15 cellular contexts compared by ENCODE assay signal in the genomic region with DNA sequence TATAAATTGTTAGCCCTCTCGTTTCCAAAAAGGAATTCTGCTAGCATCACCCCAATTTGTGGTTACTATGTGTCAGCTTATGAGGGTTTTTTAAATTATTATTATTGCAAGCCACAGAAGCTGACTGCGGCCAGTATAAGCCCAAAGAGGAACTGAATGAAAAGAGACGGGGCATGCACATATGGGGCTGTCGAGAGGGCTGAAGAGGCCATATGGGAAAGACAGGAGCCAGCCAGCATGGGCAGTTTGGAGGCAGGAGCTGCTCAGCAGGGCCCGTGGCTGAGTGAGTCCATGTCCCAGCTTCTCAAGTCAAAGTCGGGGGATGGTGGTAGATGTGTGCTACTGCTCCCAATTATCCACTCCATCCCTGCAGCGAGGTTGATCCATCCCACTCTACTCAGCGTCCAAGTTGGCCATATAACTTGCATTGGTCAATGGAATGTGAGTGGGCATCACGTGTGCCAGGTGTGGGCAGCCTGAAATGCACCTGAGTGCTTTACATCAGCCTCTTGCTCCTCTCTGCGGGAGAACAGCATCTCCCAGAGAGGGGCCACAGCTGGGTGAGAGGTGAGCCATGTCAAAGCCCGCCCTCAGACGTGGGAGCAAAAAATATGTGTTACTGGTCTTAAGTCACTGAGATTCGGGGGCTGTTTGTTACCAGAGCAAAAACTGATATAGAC. TPM values are rescaled to one million over a fixed set of nuclear protein-coding genes. Genes with fewer than 3 reads are reported as not detected.
DNase-seq lines count a peak whose midpoint lies in the region; ATAC-seq and TF ChIP-seq lines count a peak whose summit lies in the region.
"Had no signal": no experiment of that assay in that cellular context is flagged by ENCODE, and none has a peak within 500 bp of the region (broad histone marks: within the 10 kb centered on the region; RNA-seq: fewer than 3 reads in every experiment).

No MANE protein-coding gene starts in this region.

- H2AFZ ChIP-seq in GM23338: peak overlapping the region; percentile 74

- peak overlapping the region; percentile 60 for H3K56ac ChIP-seq in mesendoderm (ENCODE audit: low read length)

- no peaks in the 10 kb centered on the region for H3K9me2 ChIP-seq in GM23338 (ENCODE audit: insufficient read depth)

- H4K5ac ChIP-seq in mesendoderm (ENCODE audit: low read length): no peak overlapping the region

- H3F3A ChIP-seq in GM23338 (replicated peaks; ENCODE audit: low read depth): no peaks in the 10 kb centered on the region; the same call in 1 of the 2 replicates

- peaks cover 10 to 29% (median 19%) of the 10 kb centered on the region in 4 donors for H3K4me1 Mint-ChIP-seq in CD4-positive, alpha-beta memory T cell
- peaks cover 45% of the 10 kb centered on the region for H3K4me1 Mint-ChIP-seq in GM23338
- peaks cover 12% of the 10 kb centered on the region for H3K4me1 Mint-ChIP-seq in activated T-helper 1 cell treated with anti-CD3 and anti-CD28 coated beads, Interleukin-12 subunit alpha, Interleukin-12 subunit beta, Interleukin-2, Interleukin-4 antibody, amounts not matched to agents 30 ng/mL and 10 ng/mL and 1 ng/mL, durations not matched to agents 14 hours and 24 hours and 36 hours (ENCODE audit: low read depth)

- POLR2A ChIA-PET in CD4-positive, alpha-beta memory T cell (lab: Charles Lee; ENCODE audit: partially characterized antibody): interaction anchor here (1.0 to 4.5 kb wide), 6 partner anchors 14 to 305 kb away, joined by 3 to 31 read pairs (median 4); no protein-coding TSS in a partner anchor

- H3K23ac ChIP-seq in mesendoderm (ENCODE audit: low read length): no peak overlapping the region

- no peak overlapping the region for H3K18ac ChIP-seq in mesendoderm (ENCODE audit: low read length)

- H3K79me1 ChIP-seq in mesendoderm (ENCODE audit: low read length): no peaks in the 10 kb centered on the region

- CTCF ChIA-PET in CD4-positive, alpha-beta memory T cell (lab: Charles Lee; ENCODE audit: partially characterized antibody): interaction anchor here (0.8 to 6.7 kb wide), 10 partner anchors 13 to 304 kb away, joined by 3 to 236 read pairs (median 4); no protein-coding TSS in a partner anchor

- H3K4me3 ChIP-seq in CD4-positive, alpha-beta memory T cell (ENCODE audit: low read length in 2 of 2): no peak overlapping the region
- peak overlapping the region; percentile 56; the same call in 1 of the 2 replicates for H3K4me3 ChIP-seq in GM23338
- no peak overlapping the region for H3K4me3 ChIP-seq in mesendoderm (ENCODE audit: low read length)
- H3K4me3 ChIP-seq: gastrocnemius medialis, ovary had no signal

- H3K9ac ChIP-seq in mesendoderm (ENCODE audit: low read length): peak overlapping the region; percentile 9

- H4K8ac ChIP-seq in mesendoderm (ENCODE audit: low read depth, low read length): no peak overlapping the region

- intact Hi-C loops in CD4-positive, alpha-beta memory T cell (cut with micrococcal nuclease): no loop called here
- intact Hi-C loops in activated T-helper 1 cell treated with anti-CD3 and anti-CD28 coated beads, Interleukin-12 subunit alpha, Interleukin-12 subunit beta, Interleukin-2, Interleukin-4 antibody, amounts not matched to agents 30 ng/mL and 10 ng/mL and 1 ng/mL, durations not matched to agents 14 hours and 24 hours and 36 hours (cut with micrococcal nuclease): no loop called here

- H3K4me1 ChIP-seq in CD4-positive, alpha-beta memory T cell (ENCODE audit: insufficient read depth, low read length): peaks cover 23% of the 10 kb centered on the region
- H3K4me1 ChIP-seq in GM23338 (ENCODE audit: insufficient read depth) (peaks cover 34% of the 10 kb centered on the region), mesendoderm (ENCODE audit: control insufficient read depth, low read depth, low read length) (peaks cover 7% of the 10 kb centered on the region)

- peaks cover 0 to 4% of the 10 kb centered on the region in 2 donors for H3K36me3 Mint-ChIP-seq in CD4-positive, alpha-beta memory T cell
- H3K36me3 Mint-ChIP-seq in GM23338 (ENCODE audit: low read depth): no peaks in the 10 kb centered on the region; the same call in 2 of the 3 replicates
- H3K36me3 Mint-ChIP-seq in activated T-helper 1 cell treated with anti-CD3 and anti-CD28 coated beads, Interleukin-12 subunit alpha, Interleukin-12 subunit beta, Interleukin-2, Interleukin-4 antibody, amounts not matched to agents 30 ng/mL and 10 ng/mL and 1 ng/mL, durations not matched to agents 14 hours and 24 hours and 36 hours (ENCODE audit: low read depth): peaks cover under 1% of the 10 kb centered on the region

- no peak for TF ChIP-seq CTCF in GM23338 (conservative IDR thresholded peaks at IDR 0.05; ENCODE audit: low read depth in 2 of 2)

- H3K4ac ChIP-seq in mesendoderm (ENCODE audit: low read depth, low read length): no peak overlapping the region

- H3K36me3 ChIP-seq in CD4-positive, alpha-beta memory T cell (ENCODE audit: insufficient read depth, low read length): no peaks in the 10 kb centered on the region
- H3K36me3 ChIP-seq in GM23338 (ENCODE audit: insufficient read depth) (no peaks in the 10 kb centered on the region), mesendoderm (ENCODE audit: control insufficient read depth, insufficient read depth, low read length) (no peaks in the 10 kb centered on the region)
- H3K36me3 ChIP-seq: gastrocnemius medialis, ovary had no signal

- no peaks in the 10 kb centered on the region for H4K20me1 ChIP-seq in GM23338 (replicated peaks; ENCODE audit: insufficient read depth)

- H3K27me3 ChIP-seq in CD4-positive, alpha-beta memory T cell (ENCODE audit: insufficient read depth, low read length): no peaks in the 10 kb centered on the region
- H3K27me3 ChIP-seq in GM23338 (ENCODE audit: insufficient read depth) (no peaks in the 10 kb centered on the region), mesendoderm (ENCODE audit: insufficient read depth, low read length, poor library complexity) (no peaks in the 10 kb centered on the region)
- H3K27me3 ChIP-seq: gastrocnemius medialis, ovary had no signal

- H3K9me3 Mint-ChIP-seq in CD4-positive, alpha-beta memory T cell: no peaks in the 10 kb centered on the region
- peaks cover 3% of the 10 kb centered on the region; the same call in 2 of the 3 replicates for H3K9me3 Mint-ChIP-seq in GM23338
- no peaks in the 10 kb centered on the region for H3K9me3 Mint-ChIP-seq in activated T-helper 1 cell treated with anti-CD3 and anti-CD28 coated beads, Interleukin-12 subunit alpha, Interleukin-12 subunit beta, Interleukin-2, Interleukin-4 antibody, amounts not matched to agents 30 ng/mL and 10 ng/mL and 1 ng/mL, durations not matched to agents 14 hours and 24 hours and 36 hours
- H3K9me3 Mint-ChIP-seq: activated B cell treated with CpG ODN at 0.5 μM for 24 hours; activated naive CD4-positive, alpha-beta T cell treated with anti-CD3 and anti-CD28 coated beads for 36 hours had no signal

- no peak overlapping the region for H2BK5ac ChIP-seq in mesendoderm (ENCODE audit: low read length)

- no peak overlapping the region for H3K27ac ChIP-seq in CD4-positive, alpha-beta memory T cell (ENCODE audit: low read depth, low read length)
- H3K27ac ChIP-seq in GM23338 (ENCODE audit: low read depth) (0 out of 2 replicates have a peak overlapping the region, but pooled peaks have one; percentile 70), mesendoderm (ENCODE audit: low read depth, low read length) (no peak overlapping the region)
- H3K27ac ChIP-seq: gastrocnemius medialis, RWPE1 had no signal

- H3K27ac Mint-ChIP-seq in CD4-positive, alpha-beta memory T cell: peak overlapping the region; percentile 42 to 90 (median 80)
- no peak overlapping the region; the same call in 1 of the 2 replicates for H3K27ac Mint-ChIP-seq in GM23338
- no peak overlapping the region for H3K27ac Mint-ChIP-seq in activated T-helper 1 cell treated with anti-CD3 and anti-CD28 coated beads, Interleukin-12 subunit alpha, Interleukin-12 subunit beta, Interleukin-2, Interleukin-4 antibody, amounts not matched to agents 30 ng/mL and 10 ng/mL and 1 ng/mL, durations not matched to agents 14 hours and 24 hours and 36 hours
- H3K27ac Mint-ChIP-seq: activated B cell treated with CpG ODN at 0.5 μM for 24 hours; activated naive CD4-positive, alpha-beta T cell treated with anti-CD3 and anti-CD28 coated beads for 36 hours had no signal

- H3K4me3 Mint-ChIP-seq in CD4-positive, alpha-beta memory T cell: peak overlapping the region in 5 of 8 donors; percentile 13 to 86 (median 81)
- H3K4me3 Mint-ChIP-seq in GM23338: peak overlapping the region; percentile 76; the same call in 2 of the 3 replicates
- peak overlapping the region; percentile 30 for H3K4me3 Mint-ChIP-seq in activated T-helper 1 cell treated with anti-CD3 and anti-CD28 coated beads, Interleukin-12 subunit alpha, Interleukin-12 subunit beta, Interleukin-2, Interleukin-4 antibody, amounts not matched to agents 30 ng/mL and 10 ng/mL and 1 ng/mL, durations not matched to agents 14 hours and 24 hours and 36 hours
- H3K4me3 Mint-ChIP-seq: activated B cell treated with CpG ODN at 0.5 μM for 24 hours had no signal

- H3K27me3 Mint-ChIP-seq in CD4-positive, alpha-beta memory T cell: no peaks in the 10 kb centered on the region
- H3K27me3 Mint-ChIP-seq in GM23338 (ENCODE audit: insufficient read depth, low read depth, poor library complexity): peaks cover 24% of the 10 kb centered on the region
- no peaks in the 10 kb centered on the region for H3K27me3 Mint-ChIP-seq in activated T-helper 1 cell treated with anti-CD3 and anti-CD28 coated beads, Interleukin-12 subunit alpha, Interleukin-12 subunit beta, Interleukin-2, Interleukin-4 antibody, amounts not matched to agents 30 ng/mL and 10 ng/mL and 1 ng/mL, durations not matched to agents 14 hours and 24 hours and 36 hours (ENCODE audit: insufficient read depth)

- no peak overlapping the region for H2BK15ac ChIP-seq in mesendoderm (replicated peaks; ENCODE audit: low read depth)

- peak overlapping the region; percentile 94 for H2AK5ac ChIP-seq in mesendoderm (ENCODE audit: low read length)

- no peaks in the 10 kb centered on the region for H3K9me3 ChIP-seq in CD4-positive, alpha-beta memory T cell (ENCODE audit: control insufficient read depth in 1 of 2, low read length in 2 of 2)
- H3K9me3 ChIP-seq: gastrocnemius medialis, ovary had no signal

- no peak for DNase-seq in CD4-positive, alpha-beta memory T cell
- peak; percentile 45 for DNase-seq in GM23338 (ENCODE audit: low spot score)
- no peak for DNase-seq in activated T-helper 1 cell treated with anti-CD3 and anti-CD28 coated beads, Interleukin-12 subunit alpha, Interleukin-12 subunit beta, Interleukin-2, Interleukin-4 antibody, amounts not matched to agents 30 ng/mL and 10 ng/mL and 1 ng/mL, durations not matched to agents 14 hours and 24 hours and 36 hours (ENCODE audit: low spot score)
- no peak for DNase-seq in mesendoderm
- no peak for DNase-seq in NCI-H526 (lab: John Stamatoyannopoulos, UW)
- no peak for DNase-seq in OCI-M1 (lab: John Stamatoyannopoulos, UW)
- DNase-seq in hypothalamus (lab: John Stamatoyannopoulos, UW): no peak
- DNase-seq: activated B cell treated with CpG ODN at 0.5 μM for 24 hours; activated naive CD4-positive, alpha-beta T cell treated with anti-CD3 and anti-CD28 coated beads for 36 hours; gastrocnemius medialis; GOT3; left ventricle myocardium superior had no signal

- H3K79me2 ChIP-seq in GM23338 (replicated peaks; ENCODE audit: insufficient read depth) (no peaks in the 10 kb centered on the region), mesendoderm (ENCODE audit: control insufficient read depth, insufficient read depth, low read length) (no peaks in the 10 kb centered on the region)

- H2BK120ac ChIP-seq in mesendoderm (ENCODE audit: low read depth, low read length): no peak overlapping the region

- H3K4me2 ChIP-seq in GM23338: peak overlapping the region; percentile 79
- H3K4me2 ChIP-seq in mesendoderm (ENCODE audit: low read length): no peak overlapping the region

- WGBS in mesendoderm (ENCODE audit: extremely low coverage, insufficient coverage, low lambda C conversion rate): no CpG with 5 or more reads among the region's 13 CpGs

- peak; percentile 18 for ATAC-seq in GM23338
- no peak for ATAC-seq in HG02970 (IDR thresholded peaks at IDR 0.05; ENCODE audit: low FRiP score, unreplicated experiment)
- ATAC-seq: gastrocnemius medialis, left ventricle myocardium superior had no signal

RNA-seq across cellular contexts. Expression of a gene that starts 37.6 kb away (rescaled TPM):
- total RNA-seq in CD4-positive, alpha-beta memory T cell: 100 to 1,000 TPM; 201 to 210 TPM
- 100 to 1,000 TPM; 233 to 306 TPM for polyA plus RNA-seq in CD4-positive, alpha-beta memory T cell
- 17.1 and 22.7 TPM in 2 replicates for total RNA-seq in GM23338 (2014; rRNA removed; shearing (Covaris generic))
- polyA plus RNA-seq in GM23338 (2016; fragmentation: Nextera tagmentation; extraction: Ambion mirVana): 6.5 and 9.6 TPM in 2 replicates
- total RNA-seq in activated T-helper 1 cell treated with anti-CD3 and anti-CD28 coated beads, Interleukin-12 subunit alpha, Interleukin-12 subunit beta, Interleukin-2, Interleukin-4 antibody, amounts not matched to agents 30 ng/mL and 10 ng/mL and 1 ng/mL, durations not matched to agents 14 hours and 24 hours and 36 hours: 4.6 and 5.3 TPM in 2 replicates
- polyA plus RNA-seq in mesendoderm (2013, experiment 1 of 2): 11.7 TPM
- polyA plus RNA-seq in mesendoderm (2013, experiment 2 of 2): 11.7 TPM

Comparison
In these comparisons a context has a peak if more than half of its experiments do, and no peak if none do; other contexts are left out.
1. H3K27ac Mint-ChIP-seq: peak in CD4-positive, alpha-beta memory T cell (7 of 7); none in GM23338 (single experiment) and activated T-helper 1 cell treated with anti-CD3 and anti-CD28 coated beads, Interleukin-12 subunit alpha, Interleukin-12 subunit beta, Interleukin-2, Interleukin-4 antibody, amounts not matched to agents 30 ng/mL and 10 ng/mL and 1 ng/mL, durations not matched to agents 14 hours and 24 hours and 36 hours (single experiment).
2. H3K4me3 Mint-ChIP-seq: peak in every context shown above with its lines; median percentile 81 in CD4-positive, alpha-beta memory T cell; 76 in GM23338; 30 in activated T-helper 1 cell treated with anti-CD3 and anti-CD28 coated beads, Interleukin-12 subunit alpha, Interleukin-12 subunit beta, Interleukin-2, Interleukin-4 antibody, amounts not matched to agents 30 ng/mL and 10 ng/mL and 1 ng/mL, durations not matched to agents 14 hours and 24 hours and 36 hours.